In the genomic region with DNA sequence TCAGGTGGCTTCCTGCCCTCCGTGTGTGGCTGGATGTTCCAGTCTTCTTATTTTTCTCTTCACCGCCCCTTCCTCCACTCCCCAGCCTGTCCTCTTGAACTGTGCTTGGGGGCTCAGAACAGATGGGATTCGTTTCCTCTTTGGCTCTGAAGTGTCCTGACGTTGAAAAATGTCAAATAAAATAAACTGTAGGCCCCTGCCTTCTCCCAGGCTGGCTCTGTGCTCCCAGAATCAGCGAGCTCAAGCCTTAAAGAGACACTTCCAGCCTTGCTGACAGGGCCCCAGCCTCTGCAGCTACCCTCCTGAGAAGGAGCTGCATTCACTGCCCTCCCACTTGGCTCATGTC, we compare ENCODE assay signal across 1 cellular context.
A peak's percentile ranks its signal among the peaks of the same experiment; 100 is the strongest.
TF ChIP-seq lines count a peak whose summit lies in the region.

No MANE protein-coding gene starts in this region.

TF ChIP-seq in SK-N-SH, 30 proteins besides CTCF, POLR2A, EP300 and RAD21:
- TF ChIP-seq TCF12 (IDR thresholded peaks at IDR 0.05) (0 out of 2 replicates have a peak, but pooled peaks have one; percentile 29), JUND (IDR thresholded peaks at IDR 0.05) (no peak)
